Comparison of ENCODE assay signal across 8 cellular contexts in the genomic region with DNA sequence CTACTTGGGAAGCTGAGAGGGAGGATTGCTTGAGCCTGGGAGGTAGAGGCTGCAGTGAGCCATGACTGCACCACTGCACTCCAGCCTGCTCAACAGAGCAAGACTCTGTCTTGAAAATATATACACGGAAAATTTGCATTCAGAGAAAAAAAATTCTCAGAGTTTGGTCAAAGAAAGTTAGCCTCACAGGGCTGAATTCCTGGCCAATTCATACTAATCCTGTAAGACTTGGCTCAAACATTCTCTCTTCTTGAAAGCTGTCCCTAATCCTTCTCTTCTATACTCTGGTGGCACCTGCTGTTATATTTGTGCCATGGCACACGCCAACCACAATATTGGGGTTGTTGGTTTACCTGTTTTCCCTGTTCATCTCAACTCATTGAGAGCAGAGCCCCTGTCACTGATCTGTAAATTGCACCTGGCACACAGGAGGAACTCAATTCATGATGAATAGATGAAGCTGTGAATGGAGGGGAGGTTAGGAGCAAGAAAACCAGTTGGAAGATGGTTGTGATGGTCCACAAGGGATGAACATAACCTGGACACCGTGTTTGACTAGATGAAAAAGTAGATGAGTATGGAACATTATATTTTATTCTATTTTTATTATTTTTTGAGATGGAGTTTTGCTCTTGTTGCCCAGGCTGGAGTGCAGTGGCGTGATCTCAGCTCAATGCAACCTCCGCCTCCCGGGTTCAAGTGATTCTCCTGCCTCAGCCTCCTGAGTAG. TPM values are rescaled to one million over a fixed set of nuclear protein-coding genes. Genes with fewer than 3 reads are reported as not detected.
DNase-seq lines count a peak whose midpoint lies in the region; ATAC-seq and FAIRE-seq lines count a peak whose summit lies in the region.

No MANE protein-coding gene starts in this region.

- H3K36me3 ChIP-seq in H7 (replicated peaks; ENCODE audit: control insufficient read depth, insufficient read depth, low read length) (no peaks in the 10 kb centered on the region), small intestine (ENCODE audit: control insufficient read depth in 2 of 2, insufficient read depth in 2 of 2, low read length in 2 of 2) (no peaks in the 10 kb centered on the region)

- no peak for ATAC-seq in HG02970 (IDR thresholded peaks at IDR 0.05; ENCODE audit: low FRiP score, unreplicated experiment)
- no peak for ATAC-seq in GM18511 (IDR thresholded peaks at IDR 0.05; ENCODE audit: unreplicated experiment)

- 71 to 86% (median 77%) methylated on average over 6 of the region's 6 CpGs for WGBS in small intestine, 3 donors

- H3K4me3 ChIP-seq in H7 (ENCODE audit: insufficient read depth, low read depth, low read length) (no peak overlapping the region), small intestine (ENCODE audit: low read depth in 1 of 2, low read length in 2 of 2) (no peak overlapping the region)

- no peaks in the 10 kb centered on the region for H3K9me3 ChIP-seq in small intestine (ENCODE audit: control insufficient read depth, low read depth)

- H3K4me1 ChIP-seq in small intestine (ENCODE audit: control insufficient read depth in 2 of 2, insufficient read depth in 1 of 2, low read depth in 1 of 2, low read length in 1 of 2), result peaks cover 2 to 6% of the 10 kb centered on the region in 2 donors

- peak overlapping the region in 1 of 2 donors; percentile 32 for H3K27ac ChIP-seq in small intestine (ENCODE audit: low read depth in 1 of 2, low read length in 1 of 2)

- DNase-seq in COLO829 (ENCODE audit: low spot score) (peak; percentile 51), H7 (peak; percentile 31), NCI-H526 (lab: John Stamatoyannopoulos, UW) (peak; percentile 9 to 62), dermis blood vessel endothelial cell (peak; percentile 25), small intestine (peak; percentile 75), AG20443 (ENCODE audit: low spot score) (no peak)

- no peak for FAIRE-seq in small intestine (lab: Jason Lieb, UNC)

- H3K27me3 ChIP-seq in H7 (ENCODE audit: control insufficient read depth, insufficient read depth, low read length), result no peaks in the 10 kb centered on the region
- no peaks in the 10 kb centered on the region for H3K27me3 ChIP-seq in small intestine (ENCODE audit: control insufficient read depth in 2 of 2, insufficient read depth in 2 of 2, low read length in 2 of 2)

RNA-seq across cellular contexts. Expression of gene SPTSSA, which starts 36.8 kb away (rescaled TPM):
- 16.0 and 18.7 TPM in 2 replicates for total RNA-seq in H7 (2014; rRNA removed; shearing (Covaris generic))
- 16.8 and 20.8 TPM in 2 replicates for total RNA-seq in dermis blood vessel endothelial cell
- polyA plus RNA-seq in small intestine, result 10 to 100 TPM; 30.5 to 40.8 (median 36.7) TPM

RNA-seq across cellular contexts. Expression of gene EAPP, which starts 40.7 kb away (rescaled TPM):
- 28.7 and 41.5 TPM in 2 replicates for total RNA-seq in H7 (2014; rRNA removed; shearing (Covaris generic))
- total RNA-seq in dermis blood vessel endothelial cell, result 47.7 and 49.2 TPM in 2 replicates
- 10 to 100 TPM; 48.0 to 74.0 (median 61.1) TPM for polyA plus RNA-seq in small intestine
